In the genomic region with DNA sequence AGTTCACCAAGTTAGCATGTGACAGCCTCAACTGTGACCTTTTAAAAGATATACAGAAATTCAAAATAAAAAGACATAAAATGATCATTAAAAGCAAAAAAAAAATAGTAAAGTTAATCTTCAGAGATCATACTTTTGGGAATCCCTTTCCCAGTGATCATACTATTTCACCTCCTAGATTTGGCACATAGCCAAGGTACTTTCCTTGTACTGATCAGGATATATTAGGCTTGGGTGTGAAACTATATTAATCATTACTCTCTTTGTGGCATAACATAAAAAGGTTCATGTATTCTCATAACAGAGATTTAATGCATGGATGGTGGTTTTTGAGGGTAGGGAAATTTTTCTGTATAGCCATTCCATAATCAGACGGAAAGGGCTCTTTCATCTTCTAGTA, we compare ENCODE assay signal across 8 cellular contexts.
"Had no signal": no experiment of that assay in that cellular context is flagged by ENCODE, and none has a peak within 500 bp of the region (broad histone marks: within the 10 kb centered on the region; RNA-seq: fewer than 3 reads in every experiment).

No MANE protein-coding gene starts in this region.

- ATAC-seq: HCT116, HepG2 had no signal

- DNase-seq: GM23248, GOT3, H7, HFFc6 had no signal

- H2AFZ ChIP-seq: GM23248 had no signal

- FAIRE-seq: HepG2 had no signal

- H3K9ac ChIP-seq: GM23248 had no signal

- H3K4me1 ChIP-seq: HAP-1 had no signal

- H3K27ac ChIP-seq: GM23248, HL-60 had no signal

- H3K4me3 ChIP-seq: GM23248, HAP-1 had no signal

- H3K36me3 ChIP-seq: HAP-1 had no signal

- H3K9me3 ChIP-seq: HAP-1 had no signal
